In the genomic region with DNA sequence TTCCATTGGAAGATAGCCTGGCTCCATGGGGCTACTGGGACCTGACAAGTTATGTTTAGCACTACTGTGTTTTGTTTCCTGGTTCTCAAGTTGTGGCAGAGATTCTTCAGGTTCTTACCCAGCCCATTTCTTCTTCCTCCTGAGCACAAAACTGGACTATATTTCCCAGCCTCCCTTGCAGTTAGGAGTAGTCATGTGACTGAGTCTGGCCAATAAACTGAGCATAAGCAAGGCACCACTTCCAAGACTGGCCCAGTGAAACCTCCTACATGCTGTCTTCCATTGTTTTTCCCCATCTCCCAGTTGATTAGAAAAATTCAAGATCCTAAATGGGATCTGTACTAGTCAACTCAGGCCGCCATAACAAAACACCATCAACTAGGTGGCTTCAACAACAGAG, we compare ENCODE assay signal across 26 cellular contexts.
"Had no signal": no experiment of that assay in that cellular context is flagged by ENCODE, and none has a peak within 500 bp of the region (broad histone marks: within the 10 kb centered on the region; RNA-seq: fewer than 3 reads in every experiment).

No MANE protein-coding gene starts in this region.

- H3K4me2 ChIP-seq: hepatocyte had no signal

- H3K27ac Mint-ChIP-seq: activated CD4-positive, alpha-beta T cell treated with anti-CD3 and anti-CD28 coated beads, Interleukin-2, amount 10 ng/mL, durations not matched to agents 7 days and 5 days; activated naive CD4-positive, alpha-beta T cell treated with anti-CD3 and anti-CD28 coated beads, Interleukin-2, amount 10 ng/mL, durations not matched to agents 7 days and 5 days; activated naive CD8-positive, alpha-beta T cell treated with anti-CD3 and anti-CD28 coated beads, Interleukin-2, amount 50 U/mL, for 24 hours; endodermal cell; naive thymus-derived CD8-positive, alpha-beta T cell; stimulated activated naive CD8-positive, alpha-beta T cell treated with anti-CD3 and anti-CD28 coated beads, Interleukin-15, amount 100 ng/mL, for 72 hours had no signal

- H3K4me3 ChIP-seq: colonic mucosa, hepatocyte, lower lobe of right lung, ovary, psoas muscle, skin epidermis, suprapubic skin had no signal

- H3K79me2 ChIP-seq: hepatocyte had no signal

- H3K9me3 ChIP-seq: colonic mucosa, lower lobe of right lung, ovary, psoas muscle, suprapubic skin had no signal

- H3K4me1 ChIP-seq: colonic mucosa, foreskin keratinocyte, lower lobe of right lung, suprapubic skin had no signal

- H3K27ac ChIP-seq: brain microvascular endothelial cell, colonic mucosa, epithelial cell of prostate, foreskin keratinocyte, hepatocyte, lower lobe of right lung, ovary, psoas muscle, skin epidermis, suprapubic skin had no signal

- H3K4me3 Mint-ChIP-seq: activated CD4-positive, alpha-beta T cell treated with anti-CD3 and anti-CD28 coated beads, Interleukin-2, amount 10 ng/mL, durations not matched to agents 7 days and 5 days; activated naive CD4-positive, alpha-beta T cell treated with anti-CD3 and anti-CD28 coated beads, Interleukin-2, amount 10 ng/mL, durations not matched to agents 7 days and 5 days; activated naive CD8-positive, alpha-beta T cell treated with anti-CD3 and anti-CD28 coated beads, Interleukin-2, amount 50 U/mL, for 24 hours; activated T-cell treated with anti-CD3 and anti-CD28 coated beads, Interleukin-2, amount 50 U/mL, for 4 hours; central memory CD8-positive, alpha-beta T cell; endodermal cell; naive thymus-derived CD8-positive, alpha-beta T cell; stimulated activated naive CD8-positive, alpha-beta T cell treated with anti-CD3 and anti-CD28 coated beads, Interleukin-15, amount 100 ng/mL, for 72 hours had no signal

- H3K27me3 ChIP-seq: brain microvascular endothelial cell, colonic mucosa, foreskin keratinocyte, hepatocyte, ovary, suprapubic skin had no signal

- FAIRE-seq: islet of Langerhans had no signal

- H3K27me3 Mint-ChIP-seq: stimulated activated naive CD8-positive, alpha-beta T cell treated with anti-CD3 and anti-CD28 coated beads, Interleukin-15, amount 100 ng/mL, for 72 hours had no signal

- H3K36me3 ChIP-seq: brain microvascular endothelial cell, colonic mucosa, lower lobe of right lung, ovary, suprapubic skin had no signal

- DNase-seq: activated CD4-positive, alpha-beta T cell treated with anti-CD3 and anti-CD28 coated beads, Interleukin-2, amount 10 ng/mL, durations not matched to agents 7 days and 5 days; activated CD8-positive, alpha-beta memory T cell treated with anti-CD3 and anti-CD28 coated beads, Interleukin-2, amount 50 U/mL, for 4 hours; activated effector memory CD4-positive, alpha-beta T cell treated with Interleukin-2 at 50 U/mL for 16 hours; activated naive CD4-positive, alpha-beta T cell treated with anti-CD3 and anti-CD28 coated beads, Interleukin-2, amount 10 ng/mL, durations not matched to agents 7 days and 5 days; activated naive CD8-positive, alpha-beta T cell treated with anti-CD3 and anti-CD28 coated beads, Interleukin-2, amount 50 U/mL, for 24 hours; activated T-cell treated with anti-CD3 and anti-CD28 coated beads, Interleukin-2, amount 50 U/mL, for 4 hours; brain microvascular endothelial cell; colonic mucosa; endodermal cell; foreskin keratinocyte; lower lobe of right lung; naive thymus-derived CD8-positive, alpha-beta T cell; ovary; psoas muscle; right cardiac atrium; stimulated activated CD4-positive, alpha-beta T cell treated with anti-CD3 and anti-CD28 coated beads, Interleukin-15, amount 100 ng/mL, for 24 hours; stimulated activated CD4-positive, alpha-beta T cell treated with anti-CD3 and anti-CD28 coated beads, Interleukin-2, amount 100 ng/mL, for 48 hours; stimulated activated naive CD8-positive, alpha-beta T cell treated with anti-CD3 and anti-CD28 coated beads, Interleukin-15, amount 100 ng/mL, for 72 hours; T-helper 9 cell; trophoblast cell had no signal

- H3K9me3 Mint-ChIP-seq: activated CD4-positive, alpha-beta T cell treated with anti-CD3 and anti-CD28 coated beads, Interleukin-2, amount 10 ng/mL, durations not matched to agents 7 days and 5 days; activated naive CD4-positive, alpha-beta T cell treated with anti-CD3 and anti-CD28 coated beads, Interleukin-2, amount 10 ng/mL, durations not matched to agents 7 days and 5 days; activated naive CD8-positive, alpha-beta T cell treated with anti-CD3 and anti-CD28 coated beads, Interleukin-2, amount 50 U/mL, for 24 hours; activated T-cell treated with anti-CD3 and anti-CD28 coated beads, Interleukin-2, amount 50 U/mL, for 4 hours; central memory CD8-positive, alpha-beta T cell; naive thymus-derived CD8-positive, alpha-beta T cell; stimulated activated naive CD8-positive, alpha-beta T cell treated with anti-CD3 and anti-CD28 coated beads, Interleukin-15, amount 100 ng/mL, for 72 hours had no signal

- H3K36me3 Mint-ChIP-seq: activated naive CD4-positive, alpha-beta T cell treated with anti-CD3 and anti-CD28 coated beads, Interleukin-2, amount 10 ng/mL, durations not matched to agents 7 days and 5 days; naive thymus-derived CD8-positive, alpha-beta T cell had no signal

- H2AFZ ChIP-seq: hepatocyte had no signal

- ATAC-seq: activated naive CD8-positive, alpha-beta T cell treated with anti-CD3 and anti-CD28 coated beads, Interleukin-2, amount 50 U/mL, for 24 hours; activated T-cell treated with anti-CD3 and anti-CD28 coated beads, Interleukin-2, amount 50 U/mL, for 4 hours; foreskin keratinocyte; lower lobe of right lung; naive thymus-derived CD8-positive, alpha-beta T cell; psoas muscle; right cardiac atrium; stimulated activated naive CD8-positive, alpha-beta T cell treated with anti-CD3 and anti-CD28 coated beads, Interleukin-15, amount 100 ng/mL, for 72 hours had no signal

- H3K4me1 Mint-ChIP-seq: activated CD4-positive, alpha-beta T cell treated with anti-CD3 and anti-CD28 coated beads, Interleukin-2, amount 10 ng/mL, durations not matched to agents 7 days and 5 days; activated naive CD4-positive, alpha-beta T cell treated with anti-CD3 and anti-CD28 coated beads, Interleukin-2, amount 10 ng/mL, durations not matched to agents 7 days and 5 days; activated naive CD8-positive, alpha-beta T cell treated with anti-CD3 and anti-CD28 coated beads, Interleukin-2, amount 50 U/mL, for 24 hours; central memory CD8-positive, alpha-beta T cell; endodermal cell; naive thymus-derived CD8-positive, alpha-beta T cell; stimulated activated naive CD8-positive, alpha-beta T cell treated with anti-CD3 and anti-CD28 coated beads, Interleukin-15, amount 100 ng/mL, for 72 hours had no signal
